8 cellular contexts compared by ENCODE assay signal in genomic region chr9:109110326-109111014, GRCh38. TPM values are rescaled to one million over a fixed set of nuclear protein-coding genes. Genes with fewer than 3 reads are reported as not detected.
DNase-seq lines count a peak whose midpoint lies in the region; ATAC-seq, FAIRE-seq and TF ChIP-seq lines count a peak whose summit lies in the region.

No MANE protein-coding gene starts in this region.

- peaks cover 58% of the 10 kb centered on the region for H3K4me1 Mint-ChIP-seq in astrocyte (ENCODE audit: low read depth, unreplicated experiment)

- TF ChIP-seq CTCF in A673 (conservative IDR thresholded peaks at IDR 0.05; ENCODE audit: low read depth, low read length), result no peak
- TF ChIP-seq CTCF in astrocyte (IDR thresholded peaks at IDR 0.05; ENCODE audit: insufficient read depth, low read depth, low read length), result no peak
- TF ChIP-seq CTCF in lower lobe of right lung (IDR thresholded peaks at IDR 0.05), result no peak

- POLR2A ChIA-PET in A673 (lab: Charles Lee; ENCODE audit: low non-redundant PET), result no interaction called here

- H3K4me1 ChIP-seq in A673 (ENCODE audit: insufficient read depth, low read length, poor library complexity, severe bottlenecking) (peaks cover 50% of the 10 kb centered on the region), astrocyte (ENCODE audit: insufficient read depth, low read length) (peaks cover 34% of the 10 kb centered on the region), lower lobe of right lung (peaks cover 84% of the 10 kb centered on the region)

- no peak overlapping the region for H2AFZ ChIP-seq in astrocyte (ENCODE audit: low read depth, low read length)

- FAIRE-seq in astrocyte (lab: Jason Lieb, UNC), result peak; percentile 9

- peak overlapping the region; percentile 98 for H3K27ac Mint-ChIP-seq in astrocyte (ENCODE audit: unreplicated experiment)

- H3K36me3 Mint-ChIP-seq in astrocyte (ENCODE audit: low read depth, unreplicated experiment), result no peaks in the 10 kb centered on the region

- DNase-seq in A673 (ENCODE audit: low spot score) (no peak), astrocyte (ENCODE audit: low read depth) (peak; percentile 81), lower lobe of right lung (no peak), DMS153 (lab: John Stamatoyannopoulos, UW) (no peak), COLO668 (lab: John Stamatoyannopoulos, UW; ENCODE audit: unreplicated experiment) (no peak), NCI-H187 treated with DMSO at 0.1 percent for 48 hours (lab: John Stamatoyannopoulos, UW) (no peak)

- no peaks in the 10 kb centered on the region for H3K9me3 Mint-ChIP-seq in astrocyte (ENCODE audit: unreplicated experiment)

- no peaks in the 10 kb centered on the region for H3K27me3 ChIP-seq in A673 (replicated peaks; ENCODE audit: insufficient read depth, low read depth, low read length, poor library complexity)
- no peaks in the 10 kb centered on the region for H3K27me3 ChIP-seq in astrocyte (ENCODE audit: insufficient read depth, low read length)
- H3K27me3 ChIP-seq in lower lobe of right lung (ENCODE audit: low read depth), result no peaks in the 10 kb centered on the region

- peak overlapping the region; percentile 81 for H3K4me2 ChIP-seq in astrocyte (ENCODE audit: low read length)

- BruUV-seq in A673 (replicated peaks; lab: Mats Ljungman, UMichigan), result no TSS peak

- H3K27ac ChIP-seq in A673 (ENCODE audit: low read depth, low read length, poor library complexity, severe bottlenecking) (peak overlapping the region; percentile 56), astrocyte (ENCODE audit: low read depth, low read length) (peak overlapping the region; percentile 85), lower lobe of right lung (peak overlapping the region; percentile 71)

- H3K9ac ChIP-seq in astrocyte (ENCODE audit: low read length), result peak overlapping the region; percentile 69

- peaks cover 25% of the 10 kb centered on the region for H4K20me1 ChIP-seq in astrocyte (ENCODE audit: insufficient read depth, low read length)

- H3K36me3 ChIP-seq in A673 (ENCODE audit: insufficient read depth, low read length, poor library complexity, severe bottlenecking) (peaks cover under 1% of the 10 kb centered on the region), astrocyte (ENCODE audit: insufficient read depth, low read length) (no peaks in the 10 kb centered on the region), lower lobe of right lung (peaks cover 6% of the 10 kb centered on the region)

- intact Hi-C loops in A673 (cut with micrococcal nuclease; ENCODE audit: unreplicated experiment), result no loop called here
- intact Hi-C loops in lower lobe of right lung (cut with DNase I), result no loop called here

- H3K79me2 ChIP-seq in astrocyte (ENCODE audit: insufficient read depth, low read length), result peaks cover 83% of the 10 kb centered on the region

- H3K4me3 ChIP-seq in A673 (ENCODE audit: low read depth, low read length, poor library complexity, severe bottlenecking), result peak overlapping the region; percentile 6
- H3K4me3 ChIP-seq in astrocyte (ENCODE audit: insufficient read depth, low read depth, low read length), result peak overlapping the region; percentile 43
- H3K4me3 ChIP-seq in lower lobe of right lung, result no peak overlapping the region

- peak; percentile 65 for ATAC-seq in GM19372 (IDR thresholded peaks at IDR 0.05; ENCODE audit: low read depth, unreplicated experiment)
- ATAC-seq in HG03439 (IDR thresholded peaks at IDR 0.05; ENCODE audit: unreplicated experiment), result peak; percentile 83
- ATAC-seq in lower lobe of right lung, result peak in 1 of 2 donors; percentile 71

- peak overlapping the region; percentile 61 for H3K4me3 Mint-ChIP-seq in astrocyte (ENCODE audit: unreplicated experiment)

- CTCF ChIA-PET in A673 (lab: Charles Lee), result no interaction called here

- no peaks in the 10 kb centered on the region for H3K27me3 Mint-ChIP-seq in astrocyte (ENCODE audit: low read depth, unreplicated experiment)

- H3K9me3 ChIP-seq in A673 (ENCODE audit: low read depth, low read length, poor library complexity, severe bottlenecking) (no peaks in the 10 kb centered on the region), astrocyte (ENCODE audit: insufficient read depth, low read depth, low read length) (no peaks in the 10 kb centered on the region), lower lobe of right lung (no peaks in the 10 kb centered on the region)

RNA-seq across cellular contexts. Expression of gene TMEM245, which starts 9.3 kb away (rescaled TPM):
- total RNA-seq in A673 (2021) (57.1 and 59.8 TPM in 2 replicates), astrocyte (52.2 and 54.1 TPM in 2 replicates), lower lobe of right lung (85.7 TPM)

RNA-seq across cellular contexts. Expression of gene FRRS1L, which starts 56.6 kb away (rescaled TPM):
- 0.04 and 0.41 TPM in 2 replicates for total RNA-seq in A673 (2021)
- 0.43 and 1.1 TPM in 2 replicates for total RNA-seq in astrocyte
- total RNA-seq in lower lobe of right lung, result 0.06 TPM
